8 cellular contexts compared by ENCODE assay signal in the genomic region with DNA sequence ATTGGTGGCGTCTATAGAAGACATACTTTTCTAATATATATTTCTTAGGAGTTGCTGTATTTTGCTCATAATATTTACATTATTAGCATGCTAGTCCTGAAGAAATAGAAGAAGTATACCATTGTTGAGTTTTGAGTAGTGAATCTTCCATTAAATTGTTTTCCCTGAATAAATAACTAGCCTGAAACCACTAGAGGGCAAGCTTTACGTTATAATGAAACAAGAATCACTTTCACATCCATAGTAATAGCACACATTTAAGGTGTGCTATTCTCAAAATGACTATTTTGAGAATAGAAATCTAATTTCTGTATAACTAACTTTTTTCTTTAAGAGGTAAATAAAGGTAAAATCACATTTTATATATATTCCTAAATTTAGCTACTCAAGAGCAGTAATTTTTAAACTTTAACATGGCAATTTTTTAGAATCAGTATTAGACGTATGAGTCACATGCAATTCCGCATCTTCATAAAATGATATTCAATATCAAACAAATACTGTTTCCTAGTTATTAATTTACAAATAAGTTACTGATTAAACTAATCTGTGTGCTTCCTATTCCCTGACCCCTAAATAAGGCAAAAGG.
A peak's percentile ranks its signal among the peaks of the same experiment; 100 is the strongest.
DNase-seq lines count a peak whose midpoint lies in the region; ATAC-seq and TF ChIP-seq lines count a peak whose summit lies in the region.

No MANE protein-coding gene starts in this region.

- no peaks in the 10 kb centered on the region for H3F3A ChIP-seq in DOHH2 (ENCODE audit: control insufficient read depth, insufficient read depth)

- H3K4me3 Mint-ChIP-seq in T-helper 17 cell = no peak overlapping the region

- H3K4me1 ChIP-seq in DOHH2 (ENCODE audit: control insufficient read depth, low read length) = no peaks in the 10 kb centered on the region

- no peaks in the 10 kb centered on the region for H3K9me2 ChIP-seq in DOHH2 (replicated peaks; ENCODE audit: control insufficient read depth, low read length)

- H3K4me1 Mint-ChIP-seq in T-helper 17 cell = no peaks in the 10 kb centered on the region

- H3K4me3 ChIP-seq in DOHH2 (ENCODE audit: low read length) = no peak overlapping the region

- ATAC-seq in GM21423 (IDR thresholded peaks at IDR 0.05; ENCODE audit: unreplicated experiment) (peak; percentile 85), HG03565 (IDR thresholded peaks at IDR 0.05; ENCODE audit: unreplicated experiment) (peak; percentile 91), T-helper 17 cell (no peak)

- H3K36me3 ChIP-seq in DOHH2 (ENCODE audit: control insufficient read depth, low read length) = no peaks in the 10 kb centered on the region

- peak; percentile 34 for TF ChIP-seq CTCF in DOHH2 (IDR thresholded peaks at IDR 0.05; ENCODE audit: low read depth, low read length, poor library complexity, severe bottlenecking)

- no peak overlapping the region for H3K4me2 ChIP-seq in DOHH2 (ENCODE audit: low read length)

- H3K9me3 ChIP-seq in DOHH2 (ENCODE audit: control insufficient read depth, insufficient read depth, low read length) = no peaks in the 10 kb centered on the region
- H3K9me3 ChIP-seq in T-helper 17 cell (ENCODE audit: control insufficient read depth, low read length, poor library complexity, severe bottlenecking) = no peaks in the 10 kb centered on the region

- H3K27ac ChIP-seq in DOHH2 (ENCODE audit: low read depth, low read length) = no peak overlapping the region

- no peaks in the 10 kb centered on the region for H4K20me1 ChIP-seq in DOHH2 (ENCODE audit: control insufficient read depth, insufficient read depth, low read depth, low read length)

- H3K79me2 ChIP-seq in DOHH2 (ENCODE audit: control insufficient read depth, low read length) = no peaks in the 10 kb centered on the region

- no peaks in the 10 kb centered on the region for H3K36me3 Mint-ChIP-seq in T-helper 17 cell (ENCODE audit: low read depth)

- no peak overlapping the region for H3K27ac Mint-ChIP-seq in T-helper 17 cell

- H3K27me3 Mint-ChIP-seq in T-helper 17 cell = peaks cover 18% of the 10 kb centered on the region

- DNase-seq in OCI-M1 (lab: John Stamatoyannopoulos, UW) (peak; percentile 68), foreskin melanocyte (peak; percentile 5), amniotic stem cell (lab: John Stamatoyannopoulos, UW) (no peak), T-helper 17 cell (no peak)
- DNase-seq in effector CD8-positive, alpha-beta T cell (lab: John Stamatoyannopoulos, UW) = no peak

- no peaks in the 10 kb centered on the region for H3K27me3 ChIP-seq in DOHH2 (ENCODE audit: control insufficient read depth, low read length)

Comparison
In these comparisons a context has a peak if more than half of its experiments do, and no peak if none do; other contexts are left out.
1. DNase-seq: peak in OCI-M1 (single experiment) and foreskin melanocyte (single experiment); none in amniotic stem cell (single experiment), effector CD8-positive, alpha-beta T cell (single experiment) and T-helper 17 cell (0 of 3).